Comparison of ENCODE assay signal across 9 cellular contexts in the genomic region with DNA sequence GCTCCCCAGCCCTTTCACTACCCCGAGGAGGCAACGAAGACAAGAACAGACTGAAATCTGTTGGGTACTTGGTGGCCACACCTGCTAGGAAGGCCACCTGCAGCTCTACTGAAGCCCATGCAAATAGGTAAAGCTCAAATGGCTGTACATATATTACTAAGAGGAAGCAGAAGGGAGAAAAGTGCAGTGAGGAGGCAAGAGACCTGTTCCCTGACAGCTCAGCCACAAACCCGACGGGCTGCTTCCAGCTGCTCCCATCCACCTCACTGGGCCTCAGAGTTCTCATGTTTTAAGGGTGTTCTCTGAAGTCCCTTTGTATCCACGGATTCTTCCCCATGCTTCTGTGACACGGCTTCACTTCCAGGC. TPM values are rescaled to one million over a fixed set of nuclear protein-coding genes. Genes with fewer than 3 reads are reported as not detected.
DNase-seq lines count a peak whose midpoint lies in the region; ATAC-seq, FAIRE-seq and TF ChIP-seq lines count a peak whose summit lies in the region.
"Had no signal": no experiment of that assay in that cellular context is flagged by ENCODE, and none has a peak within 500 bp of the region (broad histone marks: within the 10 kb centered on the region; RNA-seq: fewer than 3 reads in every experiment).

No MANE protein-coding gene starts in this region.

- H3K36me3 ChIP-seq in Caco-2 (ENCODE audit: control insufficient read depth, insufficient read depth, low read length) (no peaks in the 10 kb centered on the region), H1 (ENCODE audit: control insufficient read depth in 2 of 4, insufficient read depth in 4 of 4, low read length in 3 of 4) (no peaks in the 10 kb centered on the region), sigmoid colon (no peaks in the 10 kb centered on the region)
- H3K36me3 ChIP-seq: adrenal gland had no signal

- no peak overlapping the region for H2BK20ac ChIP-seq in H1 (ENCODE audit: low read length)

- H3K27ac ChIP-seq in H1 (ENCODE audit: low read depth, low read length) (peak overlapping the region; percentile 40; the same call in 1 of the 2 replicates), sigmoid colon (peak overlapping the region; percentile 68 to 81 (median 78))

- FAIRE-seq in H1 (lab: Jason Lieb, UNC): no peak

- H3K9me3 ChIP-seq in Caco-2: no peaks in the 10 kb centered on the region
- H3K9me3 ChIP-seq in H1 (ENCODE audit: insufficient read depth in 2 of 2, low read depth in 1 of 2, low read length in 1 of 2): no peaks in the 10 kb centered on the region
- no peaks in the 10 kb centered on the region for H3K9me3 ChIP-seq in sigmoid colon
- H3K9me3 ChIP-seq: adrenal gland had no signal

- no peak for TF ChIP-seq EP300 in H1 (IDR thresholded peaks at IDR 0.05; ENCODE audit: borderline replicate concordance in 1 of 2, low read depth in 2 of 2, low read length in 2 of 2)
- TF ChIP-seq EP300 in sigmoid colon (IDR thresholded peaks at IDR 0.05): no peak

- no peak overlapping the region for H3K56ac ChIP-seq in H1 (replicated peaks; ENCODE audit: insufficient read length, low read depth, low read length)

- H2BK12ac ChIP-seq in H1 (ENCODE audit: low read depth, low read length): 0 out of 2 replicates have a peak overlapping the region, but pooled peaks have one; percentile 12

- H2BK5ac ChIP-seq in H1 (ENCODE audit: low read depth, low read length): peak overlapping the region; percentile 79

- peaks cover 0 to 54% of the 10 kb centered on the region in 2 experiments; a peak in 3 of 4 replicates for H3K79me2 ChIP-seq in H1 (ENCODE audit: control insufficient read depth in 1 of 2, insufficient read depth in 2 of 2, low read length in 2 of 2)

- WGBS in H1 (ENCODE audit: extremely low coverage in 1 of 2, insufficient coverage in 1 of 2, insufficient read length in 1 of 2, insufficient replicate concordance in 2 of 2, low coverage in 1 of 2, low lambda C conversion rate in 2 of 2, missing lambda C conversion rate in 1 of 2), 2 experiments: 47% methylated on average over 6 of the region's 6 CpGs; no CpG with 5 or more reads in 1 of the 2 experiments
- WGBS in sigmoid colon, 2 donors: 23 to 50% methylated on average over 6 of the region's 6 CpGs

- H3K9ac ChIP-seq in H1 (replicated peaks in 1 of 4; ENCODE audit: extremely low read depth in 1 of 4, low read depth in 3 of 4, low read length in 3 of 4): peak overlapping the region in 2 of 4 experiments; percentile 8 to 30; a peak in 5 of 7 replicates

- DNase-seq in Caco-2 (no peak), H1 (ENCODE audit: low read depth in 1 of 2, low spot score in 2 of 2) (no peak), sigmoid colon (no peak), globus pallidus (ENCODE audit: low spot score) (no peak), OCI-M2 (lab: John Stamatoyannopoulos, UW; ENCODE audit: unreplicated experiment) (no peak)
- DNase-seq in activated T-cell treated with anti-CD3 and anti-CD28 coated beads, Interleukin-2, amount 50 U/mL, for 4 hours: no peak

- no peak overlapping the region for H3K4ac ChIP-seq in H1 (replicated peaks; ENCODE audit: insufficient read length, low read depth, low read length)

- no peak for TF ChIP-seq CTCF in Caco-2 (IDR thresholded peaks at IDR 0.05; ENCODE audit: insufficient read depth in 1 of 2, low read depth in 1 of 2, low read length in 1 of 2, severe bottlenecking in 1 of 2, unreplicated experiment in 1 of 2)
- no peak for TF ChIP-seq CTCF in H1 (IDR thresholded peaks at IDR 0.05; ENCODE audit: control extremely low read depth in 1 of 3, insufficient read depth in 1 of 3, low read depth in 1 of 3, low read length in 3 of 3)
- no peak for TF ChIP-seq CTCF in sigmoid colon (IDR thresholded peaks at IDR 0.05)

- H3K18ac ChIP-seq in H1 (ENCODE audit: extremely low read depth, low read length): no peak overlapping the region

- H2BK120ac ChIP-seq in H1 (replicated peaks; ENCODE audit: low read depth, low read length): no peak overlapping the region

- H3K23me2 ChIP-seq in H1 (ENCODE audit: low read depth, low read length): no peaks in the 10 kb centered on the region; the same call in 1 of the 2 replicates

- H2AFZ ChIP-seq in H1 (ENCODE audit: low read length): no peak overlapping the region

- no peak overlapping the region for H3K23ac ChIP-seq in H1 (ENCODE audit: insufficient read length)

- H3K4me1 Mint-ChIP-seq in Caco-2 (ENCODE audit: low read depth, unreplicated experiment): peaks cover 30% of the 10 kb centered on the region
- H3K4me1 Mint-ChIP-seq in activated T-cell treated with anti-CD3 and anti-CD28 coated beads, Interleukin-2, amount 50 U/mL, for 4 hours (ENCODE audit: low read depth): peaks cover 11% of the 10 kb centered on the region

- H3K9me3 Mint-ChIP-seq in Caco-2 (ENCODE audit: unreplicated experiment): no peaks in the 10 kb centered on the region
- H3K9me3 Mint-ChIP-seq in activated T-cell treated with anti-CD3 and anti-CD28 coated beads, Interleukin-2, amount 50 U/mL, for 4 hours: no peaks in the 10 kb centered on the region

- H3K4me3 ChIP-seq in Caco-2 (ENCODE audit: low read depth, low read length) (no peak overlapping the region), H1 (ENCODE audit: extremely low read depth in 1 of 4, insufficient read depth in 2 of 4, low read depth in 3 of 4, low read length in 4 of 4) (peak overlapping the region in 3 of 4 experiments; percentile 10 to 43 (median 23); a peak in 5 of 8 replicates), sigmoid colon (peak overlapping the region in 1 of 4 donors; percentile 18)
- H3K4me3 ChIP-seq: adrenal gland had no signal

- intact Hi-C loops in Caco-2 (cut with micrococcal nuclease; ENCODE audit: unreplicated experiment) (no loop called here), sigmoid colon (cut with DNase I) (no loop called here)

- H4K5ac ChIP-seq in H1 (ENCODE audit: insufficient read length, low read depth, low read length): no peak overlapping the region

- no peak overlapping the region for H3K4me3 Mint-ChIP-seq in Caco-2 (ENCODE audit: unreplicated experiment)
- no peak overlapping the region for H3K4me3 Mint-ChIP-seq in activated T-cell treated with anti-CD3 and anti-CD28 coated beads, Interleukin-2, amount 50 U/mL, for 4 hours

- BruUV-seq in Caco-2 (replicated peaks; lab: Mats Ljungman, UMichigan): no TSS peak

- H2BK15ac ChIP-seq in H1 (ENCODE audit: low read length): no peak overlapping the region

- CTCF ChIA-PET in Caco-2 (lab: Charles Lee) (interaction anchor here (0.6 to 1.0 kb wide), 2 partner anchors 38 to 45 kb away, joined by 3 to 4 read pairs; no protein-coding TSS in a partner anchor), H1 (lab: Charles Lee; ENCODE audit: partially characterized antibody) (interaction anchor here (0.7 to 4.2 kb wide), 12 partner anchors 8 to 135 kb away, joined by 3 to 49 read pairs (median 5); a partner anchor contains a TSS)

- TF ChIP-seq POLR2A in H1 (IDR thresholded peaks at IDR 0.05; ENCODE audit: control extremely low read depth in 1 of 2, low read depth in 2 of 2, low read length in 2 of 2) (no peak), sigmoid colon (IDR thresholded peaks at IDR 0.05) (no peak)

- no peaks in the 10 kb centered on the region for H3K27me3 Mint-ChIP-seq in Caco-2 (ENCODE audit: insufficient read depth, unreplicated experiment)
- no peaks in the 10 kb centered on the region for H3K27me3 Mint-ChIP-seq in activated T-cell treated with anti-CD3 and anti-CD28 coated beads, Interleukin-2, amount 50 U/mL, for 4 hours (ENCODE audit: low read depth)

- peaks cover 0 to 1% of the 10 kb centered on the region in 2 experiments for H4K20me1 ChIP-seq in H1 (replicated peaks in 1 of 2; ENCODE audit: control insufficient read depth in 1 of 2, insufficient read depth in 2 of 2, low read length in 2 of 2)

- no peaks in the 10 kb centered on the region for H3K36me3 Mint-ChIP-seq in Caco-2 (ENCODE audit: insufficient read depth, unreplicated experiment)
- peaks cover 5% of the 10 kb centered on the region for H3K36me3 Mint-ChIP-seq in activated T-cell treated with anti-CD3 and anti-CD28 coated beads, Interleukin-2, amount 50 U/mL, for 4 hours (ENCODE audit: insufficient read depth)

- ATAC-seq in GM21381 (IDR thresholded peaks at IDR 0.05; ENCODE audit: unreplicated experiment): peak; percentile 86
- ATAC-seq in HG03571 (IDR thresholded peaks at IDR 0.05; ENCODE audit: unreplicated experiment): peak; percentile 83
- ATAC-seq in activated T-cell treated with anti-CD3 and anti-CD28 coated beads, Interleukin-2, amount 50 U/mL, for 4 hours: no peak

- H3K14ac ChIP-seq in H1 (ENCODE audit: insufficient read length): no peak overlapping the region

- POLR2A ChIA-PET in Caco-2 (lab: Charles Lee) (no interaction called here), H1 (lab: Charles Lee; ENCODE audit: partially characterized antibody) (interaction anchor here (1.0 to 2.0 kb wide), 5 partner anchors 11 to 37 kb away, joined by 3 to 7 read pairs (median 4); a partner anchor contains a TSS)

- H3K4me1 ChIP-seq in Caco-2 (peaks cover 30% of the 10 kb centered on the region), H1 (replicated peaks in 1 of 4; ENCODE audit: control insufficient read depth in 3 of 4, insufficient read depth in 4 of 4, low read length in 3 of 4) (peaks cover 11 to 17% (median 12%) of the 10 kb centered on the region in 4 experiments), sigmoid colon (peaks cover 0 to 79% (median 71%) of the 10 kb centered on the region in 4 donors)

- H4K91ac ChIP-seq in H1 (replicated peaks; ENCODE audit: insufficient read length, low read length): no peak overlapping the region

- no peaks in the 10 kb centered on the region for H3K27me3 ChIP-seq in Caco-2 (replicated peaks; ENCODE audit: control insufficient read depth, insufficient read depth, low read length)
- no peaks in the 10 kb centered on the region for H3K27me3 ChIP-seq in H1 (replicated peaks in 1 of 4; ENCODE audit: control insufficient read depth in 3 of 4, extremely low read depth in 1 of 4, insufficient read depth in 3 of 4, low read length in 3 of 4)
- no peaks in the 10 kb centered on the region for H3K27me3 ChIP-seq in sigmoid colon
- H3K27me3 ChIP-seq: adrenal gland had no signal

- H4K8ac ChIP-seq in H1 (ENCODE audit: extremely low read depth, insufficient read depth, low read length): no peak overlapping the region; the same call in 1 of the 2 replicates

- H3K79me1 ChIP-seq in H1 (ENCODE audit: low read depth, low read length): peaks cover 9% of the 10 kb centered on the region

- H3K27ac Mint-ChIP-seq in Caco-2 (ENCODE audit: unreplicated experiment): peak overlapping the region; percentile 49

- no peak overlapping the region; the same call in 1 of the 2 replicates for H2AK5ac ChIP-seq in H1 (ENCODE audit: low read depth, low read length)

- TF ChIP-seq RAD21 in H1 (IDR thresholded peaks at IDR 0.05 in 1 of 2, conservative IDR thresholded peaks at IDR 0.05 in 1 of 2; ENCODE audit: low read depth in 2 of 2, low read length in 2 of 2): no peak

- H3K4me2 ChIP-seq in H1 (ENCODE audit: insufficient read depth in 1 of 2, low read depth in 2 of 2, low read length in 2 of 2): peak overlapping the region; percentile 58 to 61

RNA-seq across cellular contexts. Expression of a gene that starts 24.6 kb away (rescaled TPM):
- total RNA-seq in Caco-2 (2022) (63.8 and 71.6 TPM in 2 replicates), sigmoid colon (10 to 100 TPM in 3 of 4 donors, 1 to 10 TPM in 1; 9.6 to 15.0 (median 12.4) TPM)
- total RNA-seq in H1 (2021; fragmentation: NEBNext Ultra II Directional; extraction: Animal tissue kit (Norgen Biotek cat#: 25700)): 21.4 and 21.6 TPM in 2 replicates
- polyA plus RNA-seq in H1 (2011; rRNA removed) (8.5 and 9.0 TPM in 2 replicates), sigmoid colon (10 to 100 TPM in 1 of 3 donors, 1 to 10 TPM in 2; 1.8 to 13.3 (median 3.6) TPM)
- 8.6 TPM for polyA plus RNA-seq in H1 (2011; cell fraction: cytosol; rRNA removed)
- polyA plus RNA-seq in H1 (2011; cell fraction: nucleus; rRNA removed): 10.0 TPM
- polyA plus RNA-seq in H1 (2012, experiment 1 of 2): 8.3 to 11.6 TPM (median 10.6 TPM) in 4 replicates
- 4.8 TPM for polyA plus RNA-seq in H1 (2012, experiment 2 of 2)
- 18.2 TPM for polyA plus RNA-seq in H1 (2013, experiment 1 of 2)
- polyA plus RNA-seq in H1 (2013, experiment 2 of 2): 21.0 TPM
- polyA minus RNA-seq in H1 (2011; rRNA and poly(A)+ RNA removed): 15.8 and 16.0 TPM in 2 replicates
- polyA minus RNA-seq in H1 (2011; cell fraction: cytosol; rRNA and poly(A)+ RNA removed): 10.1 TPM
- 12.7 TPM for polyA minus RNA-seq in H1 (2011; cell fraction: nucleus; rRNA and poly(A)+ RNA removed)
- total RNA-seq in activated T-cell treated with anti-CD3 and anti-CD28 coated beads, Interleukin-2, amount 50 U/mL, for 4 hours: 1 to 10 TPM; 1.6 to 2.9 (median 2.4) TPM

Comparison
In these comparisons a context has a peak if more than half of its experiments do, and no peak if none do; other contexts are left out.
1. ATAC-seq: peak in GM21381 (single experiment) and HG03571 (single experiment); none in activated T-cell treated with anti-CD3 and anti-CD28 coated beads, Interleukin-2, amount 50 U/mL, for 4 hours (0 of 2).